In genomic region chr5:151223447-151224264, GRCh38 we compare ENCODE assay signal across 8 cellular contexts. TPM values are rescaled to one million over a fixed set of nuclear protein-coding genes. Genes with fewer than 3 reads are reported as not detected.
A peak's percentile ranks its signal among the peaks of the same experiment; 100 is the strongest.
DNase-seq lines count a peak whose midpoint lies in the region; ATAC-seq and TF ChIP-seq lines count a peak whose summit lies in the region.

Gene CCDC69, minus strand, starts transcription at chr5:151224092. Its CDS starts 122 bp downstream, at chr5:151223970.

- in situ Hi-C loops in GM13976 (cut with MboI; ENCODE audit: low sequenced_read_pairs, unreplicated experiment) = no loop called here

- DNase-seq in A172 (ENCODE audit: low spot score) (peak; percentile 62), GM13976 (ENCODE audit: low spot score) (peak; percentile 85), NCI-H1436 treated with DMSO at 0.1 percent for 48 hours (lab: John Stamatoyannopoulos, UW) (peak; percentile 22), choroid plexus epithelial cell (ENCODE audit: low read depth) (peak; percentile 75)
- DNase-seq in stimulated activated CD4-positive, alpha-beta T cell treated with anti-CD3 and anti-CD28 coated beads, Interleukin-15, amount 100 ng/mL, for 48 hours (ENCODE audit: low read depth in 2 of 2) = peak; percentile 21 to 46

- peak; percentile 67 for ATAC-seq in HG02763 (IDR thresholded peaks at IDR 0.05; ENCODE audit: unreplicated experiment)

- H3K27ac ChIP-seq in layer of hippocampus (ENCODE audit: low read depth, low read length) = peak within 1 kb of the TSS; percentile 22

- TF ChIP-seq CTCF in GM13976 (IDR thresholded peaks at IDR 0.05; ENCODE audit: borderline replicate concordance, control extremely low read depth, extremely low read depth, insufficient read depth, missing control alignments) = peak; percentile 24
- no peak for TF ChIP-seq CTCF in WI38 (IDR thresholded peaks at IDR 0.05; ENCODE audit: low read depth, low read length)
- peak; percentile 40 for TF ChIP-seq CTCF in choroid plexus epithelial cell (conservative IDR thresholded peaks at IDR 0.05; ENCODE audit: low read depth, low read length)

- H3K4me3 ChIP-seq in WI38 (ENCODE audit: low read depth, low read length) (peak within 1 kb of the TSS; percentile 60), choroid plexus epithelial cell (ENCODE audit: low read depth, low read length) (peak within 1 kb of the TSS; percentile 67)

- H3K27me3 ChIP-seq in layer of hippocampus (ENCODE audit: control insufficient read depth, insufficient read depth, low read length) = no peaks in the 10 kb centered on the region

RNA-seq across cellular contexts. Expression of gene CCDC69, which starts in this region (rescaled TPM):
- 3.3 and 3.7 TPM in 2 replicates for total RNA-seq in A172 (2014; rRNA removed; shearing (Covaris generic))

Comparison
In these comparisons a context has a peak if more than half of its experiments do, and no peak if none do; other contexts are left out.
1. Peak in every context shown above with its lines: DNase-seq, ATAC-seq, H3K4me3 ChIP-seq and H3K27ac ChIP-seq.
2. DNase-seq: peak in every context shown above with its lines; median percentile 85 in GM13976; 75 in choroid plexus epithelial cell; 62 in A172; 34 in stimulated activated CD4-positive, alpha-beta T cell treated with anti-CD3 and anti-CD28 coated beads, Interleukin-15, amount 100 ng/mL, for 48 hours; 22 in NCI-H1436 treated with DMSO at 0.1 percent for 48 hours.